ENCODE assay signal across 26 cellular contexts in the genomic region with DNA sequence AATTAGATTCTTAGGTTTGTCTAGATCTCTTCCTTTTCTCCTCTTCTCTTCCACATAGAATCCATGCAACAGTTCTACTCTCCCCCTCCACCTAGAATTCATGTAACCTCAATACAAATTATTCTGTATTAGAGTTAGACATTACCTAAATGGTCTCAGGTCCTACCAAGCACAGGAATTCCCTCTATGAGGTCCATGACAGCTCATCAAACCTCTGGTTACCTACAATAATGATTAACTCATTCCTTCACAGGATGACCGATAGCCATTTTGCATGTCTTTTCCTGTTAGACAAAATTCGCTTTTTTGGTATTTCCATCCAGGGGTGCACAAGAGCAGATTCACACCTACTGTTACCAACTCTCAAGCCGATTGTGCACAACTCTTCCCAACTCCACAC.
"Had no signal": no experiment of that assay in that cellular context is flagged by ENCODE, and none has a peak within 500 bp of the region (broad histone marks: within the 10 kb centered on the region; RNA-seq: fewer than 3 reads in every experiment).

No MANE protein-coding gene starts in this region.

- H3K27me3 ChIP-seq: colonic mucosa, sigmoid colon, testis, tibial nerve, upper lobe of right lung, vagina had no signal

- FAIRE-seq: endothelial cell of umbilical vein, frontal cortex, islet of Langerhans had no signal

- H3K27ac ChIP-seq: colonic mucosa, heart right ventricle, parathyroid adenoma, prostate gland, sigmoid colon, skin epidermis, testis, tibial nerve, upper lobe of right lung, vagina had no signal

- H3K36me3 ChIP-seq: colonic mucosa, heart right ventricle, prostate gland, sigmoid colon, tibial nerve, upper lobe of right lung, vagina had no signal

- H3K9me3 ChIP-seq: colonic mucosa, heart right ventricle, prostate gland, testis, tibial nerve, upper lobe of right lung, vagina had no signal

- DNase-seq: colonic mucosa; effector CD4-positive, alpha-beta T cell; endodermal cell; heart right ventricle; hypothalamus; left cardiac atrium; mesendoderm; naive B cell; nephron progenitor cell; retina; sigmoid colon; stimulated activated CD4-positive, alpha-beta T cell treated with anti-CD3 and anti-CD28 coated beads, Interleukin-2, amount 100 ng/mL, for 24 hours; stimulated activated CD4-positive, alpha-beta T cell treated with anti-CD3 and anti-CD28 coated beads, Interleukin-4, amount 100 ng/mL, for 4 hours; stimulated activated naive B cell treated with anti-CD40 and anti-IgM and Interleukin-4, amounts not matched to agents 10 μg/mL and 1 μg/mL and 100 μg/mL, for 72 hours; stimulated activated naive CD8-positive, alpha-beta T cell treated with anti-CD3 and anti-CD28 coated beads, Interleukin-15, amount 100 ng/mL, for 72 hours; testis; upper lobe of right lung had no signal

- ATAC-seq: esophagus mucosa; stimulated activated naive B cell treated with anti-CD40 and anti-IgM and Interleukin-4, amounts not matched to agents 10 μg/mL and 1 μg/mL and 100 μg/mL, for 72 hours; stimulated activated naive CD8-positive, alpha-beta T cell treated with anti-CD3 and anti-CD28 coated beads, Interleukin-15, amount 100 ng/mL, for 72 hours; upper lobe of right lung had no signal

- H3K4me1 ChIP-seq: colonic mucosa, parathyroid adenoma, prostate gland, sigmoid colon, testis, vagina had no signal

- H3K4me3 ChIP-seq: colonic mucosa, heart right ventricle, prostate gland, sigmoid colon, skin epidermis, testis, tibial nerve, upper lobe of right lung, vagina had no signal
